8 cellular contexts compared by ENCODE assay signal in genomic region chr10:97425964-97426775, GRCh38. TPM values are rescaled to one million over a fixed set of nuclear protein-coding genes. Genes with fewer than 3 reads are reported as not detected.
DNase-seq lines count a peak whose midpoint lies in the region; ATAC-seq and TF ChIP-seq lines count a peak whose summit lies in the region.

Gene PGAM1 (plus strand): TSS chr10:97426191. CDS start chr10:97426308, 117 bp downstream.

- H3K4me3 Mint-ChIP-seq in WTC11: peak within 1 kb of the TSS; percentile 95

- H3K36me3 Mint-ChIP-seq in WTC11: peaks cover 40% of the 10 kb centered on the region

- TF ChIP-seq CTCF in WTC11 (IDR thresholded peaks at IDR 0.05): 0 out of 2 replicates have a peak, but pooled peaks have one; percentile 21
- peak; percentile 63 for TF ChIP-seq CTCF in cardiac fibroblast (IDR thresholded peaks at IDR 0.05; ENCODE audit: low read depth, low read length)

- H3K9me3 Mint-ChIP-seq in WTC11: no peaks in the 10 kb centered on the region

- peak within 1 kb of the TSS; percentile 95 for H3K27ac Mint-ChIP-seq in WTC11

- H3K4me3 ChIP-seq in cardiac fibroblast (replicated peaks in 1 of 2; ENCODE audit: low read depth in 2 of 2, low read length in 2 of 2): peak within 1 kb of the TSS; percentile 76 to 92

- DNase-seq in AG08396 (ENCODE audit: low spot score): peak; percentile 100
- peak; percentile 94 for DNase-seq in NCI-H2227 treated with DMSO at 0.1 percent for 48 hours (lab: John Stamatoyannopoulos, UW)
- peak; percentile 94 for DNase-seq in WTC11 (ENCODE audit: low spot score)
- peak; percentile 96 to 98 for DNase-seq in cardiac fibroblast (ENCODE audit: low read depth in 2 of 2)
- DNase-seq in inferior parietal cortex (ENCODE audit: extremely low spot score): peak; percentile 95
- peak; percentile 88 to 93 for DNase-seq in stimulated activated CD4-positive, alpha-beta T cell treated with anti-CD3 and anti-CD28 coated beads, Interleukin-12 subunit alpha, Interleukin-12 subunit beta, amount 100 ng/mL, for 24 hours (ENCODE audit: low read depth in 2 of 2)

- POLR2A ChIA-PET in WTC11 (lab: Charles Lee): interaction anchor here (1.9 kb wide), 1 partner anchor 25 kb away, joined by 7 read pairs; the partner anchor contains the start of gene RRP12

- CTCF ChIA-PET in WTC11 (lab: Charles Lee): interaction anchor here (1.5 kb wide), 1 partner anchor 8 kb away, joined by 5 read pairs; no protein-coding TSS in a partner anchor

- no peaks in the 10 kb centered on the region for H3K27me3 Mint-ChIP-seq in WTC11 (ENCODE audit: low read depth)

- ATAC-seq in GM18909 (IDR thresholded peaks at IDR 0.05; ENCODE audit: poor library complexity, unreplicated experiment) (peak; percentile 89), HG03175 (IDR thresholded peaks at IDR 0.05; ENCODE audit: unreplicated experiment) (peak; percentile 79), WTC11 (peak; percentile 83)

- peaks cover 22% of the 10 kb centered on the region for H3K4me1 Mint-ChIP-seq in WTC11

TF ChIP-seq in WTC11, 78 proteins besides CTCF, POLR2A, EP300 and RAD21 (continues in another document):
- TF ChIP-seq USF1 (CRISPR knock-in tag; IDR thresholded peaks at IDR 0.05) (peak; percentile 37; the same call in 1 of the 2 replicates), ZNF232 (CRISPR knock-in tag; IDR thresholded peaks at IDR 0.05) (peak; percentile 80; the same call in 1 of the 2 replicates), EMX1 (CRISPR knock-in tag; IDR thresholded peaks at IDR 0.05) (no peak), MAX (CRISPR knock-in tag; IDR thresholded peaks at IDR 0.05) (peak; percentile 86), TEAD1 (CRISPR knock-in tag; IDR thresholded peaks at IDR 0.05) (peak; percentile 23; the same call in 1 of the 2 replicates), ZBTB21 (CRISPR knock-in tag; IDR thresholded peaks at IDR 0.05; ENCODE audit: borderline replicate concordance) (peak; percentile 24; the same call in 1 of the 2 replicates), PRDM15 (CRISPR knock-in tag; IDR thresholded peaks at IDR 0.05) (peak; percentile 93), SMAD3 (CRISPR knock-in tag; IDR thresholded peaks at IDR 0.05; ENCODE audit: borderline replicate concordance) (peak; percentile 47; the same call in 1 of the 2 replicates), ARID4B (CRISPR knock-in tag; IDR thresholded peaks at IDR 0.05; ENCODE audit: borderline replicate concordance) (peak; percentile 44; the same call in 1 of the 2 replicates), MLX (CRISPR knock-in tag; IDR thresholded peaks at IDR 0.05) (no peak), SMAD4 (CRISPR knock-in tag; IDR thresholded peaks at IDR 0.05) (no peak), CREM (CRISPR knock-in tag; IDR thresholded peaks at IDR 0.05) (0 out of 2 replicates have a peak, but pooled peaks have one; percentile 42), USF2 (CRISPR knock-in tag; IDR thresholded peaks at IDR 0.05) (peak; percentile 25; the same call in 1 of the 2 replicates), GTF2I (CRISPR knock-in tag; conservative IDR thresholded peaks at IDR 0.05) (no peak), RELA (CRISPR knock-in tag; IDR thresholded peaks at IDR 0.05; ENCODE audit: borderline replicate concordance) (no peak), HMGA2 (CRISPR knock-in tag; IDR thresholded peaks at IDR 0.05) (no peak), NFE2L1 (CRISPR knock-in tag; IDR thresholded peaks at IDR 0.05) (0 out of 2 replicates have a peak, but pooled peaks have one; percentile 29), OVOL2 (CRISPR knock-in tag; IDR thresholded peaks at IDR 0.05; ENCODE audit: borderline replicate concordance) (no peak), ETV6 (CRISPR knock-in tag; IDR thresholded peaks at IDR 0.05) (no peak), CDX4 (CRISPR knock-in tag; IDR thresholded peaks at IDR 0.05; ENCODE audit: borderline replicate concordance) (no peak), TCF7 (CRISPR knock-in tag; IDR thresholded peaks at IDR 0.05; ENCODE audit: low read depth) (no peak)

RNA-seq across cellular contexts. Expression of gene PGAM1, which starts in this region (rescaled TPM):
- total RNA-seq in WTC11 (2021): 833 to 990 TPM (median 989 TPM) in 3 replicates

Comparison
In these comparisons a context has a peak if more than half of its experiments do, and no peak if none do; other contexts are left out.
1. Peak in every context shown above with its lines: DNase-seq, ATAC-seq and H3K4me3 ChIP-seq.